ENCODE assay signal across 8 cellular contexts in genomic region chr1:39268906-39269305, GRCh38.
A peak's percentile ranks its signal among the peaks of the same experiment; 100 is the strongest.
DNase-seq lines count a peak whose midpoint lies in the region; ATAC-seq, FAIRE-seq and TF ChIP-seq lines count a peak whose summit lies in the region.

No MANE protein-coding gene starts in this region.

- H3K79me2 ChIP-seq in HepG2 (ENCODE audit: insufficient read depth, low read length), result peaks cover 7% of the 10 kb centered on the region
- H3K79me2 ChIP-seq in GM12878 (ENCODE audit: control insufficient read depth, insufficient read depth, low read length), result peaks cover 83% of the 10 kb centered on the region

- TF ChIP-seq EP300 in HepG2 (IDR thresholded peaks at IDR 0.05; ENCODE audit: low read depth in 2 of 2, low read length in 2 of 2), result no peak
- TF ChIP-seq EP300 in HepG2 (CRISPR knock-in tag; IDR thresholded peaks at IDR 0.05; ENCODE audit: borderline replicate concordance), result no peak
- no peak for TF ChIP-seq EP300 in GM12878 (IDR thresholded peaks at IDR 0.05; ENCODE audit: borderline replicate concordance in 1 of 2, control insufficient read depth in 1 of 2, low read depth in 2 of 2, low read length in 2 of 2)

- DNase-seq in right lobe of liver, result no peak
- DNase-seq in HepG2 (ENCODE audit: low spot score), result no peak
- no peak for DNase-seq in GM12878 (ENCODE audit: low read depth, low spot score)
- DNase-seq in medulla oblongata (ENCODE audit: extremely low spot score), result peak; percentile 27
- no peak for DNase-seq in uterus
- DNase-seq in stimulated activated CD4-positive, alpha-beta T cell treated with anti-CD3 and anti-CD28 coated beads, Interleukin-4, amount 100 ng/mL, for 4 hours, result no peak
- DNase-seq in activated CD4-positive, alpha-beta T cell treated with anti-CD3 and anti-CD28 coated beads, Interleukin-2, amount 50 U/mL, for 48 hours, result no peak
- DNase-seq in SK-N-DZ (ENCODE audit: low spot score), result no peak

- H3K9me3 ChIP-seq in right lobe of liver, result no peaks in the 10 kb centered on the region
- no peaks in the 10 kb centered on the region for H3K9me3 ChIP-seq in HepG2 (ENCODE audit: low read length)
- no peaks in the 10 kb centered on the region for H3K9me3 ChIP-seq in GM12878 (replicated peaks; ENCODE audit: control insufficient read depth, insufficient read depth, low read length)
- H3K9me3 ChIP-seq in uterus, result no peaks in the 10 kb centered on the region

- BruUV-seq in HepG2 (replicated peaks; lab: Mats Ljungman, UMichigan) (no TSS peak), GM12878 (replicated peaks; lab: Mats Ljungman, UMichigan) (no TSS peak)

- H3K27me3 ChIP-seq in right lobe of liver, result no peaks in the 10 kb centered on the region
- H3K27me3 ChIP-seq in HepG2 (ENCODE audit: control insufficient read depth in 1 of 2, insufficient read depth in 2 of 2, low read length in 2 of 2), result no peaks in the 10 kb centered on the region
- H3K27me3 ChIP-seq in GM12878 (replicated peaks in 1 of 2; ENCODE audit: control insufficient read depth in 2 of 2, insufficient read depth in 2 of 2, low read length in 1 of 2), result no peaks in the 10 kb centered on the region
- H3K27me3 ChIP-seq in uterus, result no peaks in the 10 kb centered on the region

- no peak for TF ChIP-seq CTCF in right lobe of liver (IDR thresholded peaks at IDR 0.05)
- TF ChIP-seq CTCF in HepG2 (CRISPR knock-in tag; IDR thresholded peaks at IDR 0.05), result no peak
- no peak for TF ChIP-seq CTCF in GM12878 (IDR thresholded peaks at IDR 0.05 in 2 of 3, conservative IDR thresholded peaks at IDR 0.05 in 1 of 3; ENCODE audit: control insufficient read depth in 2 of 3, extremely low read depth in 1 of 3, insufficient read depth in 1 of 3, low read depth in 3 of 3, low read length in 3 of 3)
- TF ChIP-seq CTCF in uterus (IDR thresholded peaks at IDR 0.05), result no peak

- CTCF ChIA-PET in HepG2 (lab: Yijun Ruan, JAX; ENCODE audit: low intra/inter-chr PET ratio, low total read pairs), result no interaction called here
- CTCF ChIA-PET in GM12878 (lab: Yijun Ruan, JAX), result interaction anchor here (0.6 to 25.0 kb wide), 11 partner anchors 9 to 270 kb away, joined by 3 to 918 read pairs (median 7); no protein-coding TSS in a partner anchor

- in situ Hi-C loops in HepG2 (cut with HindIII; ENCODE audit: extremely low pct_ligation_motif_present, low pct_unique_long_range_greater_than_20kb), result no loop called here
- in situ Hi-C loops in GM12878 (cut with MboI), result no loop called here

- no peak overlapping the region for H3K9ac ChIP-seq in HepG2 (ENCODE audit: insufficient read depth, low read depth, low read length)
- H3K9ac ChIP-seq in GM12878 (ENCODE audit: control insufficient read depth, insufficient read depth, low read length), result peak overlapping the region; percentile 49; the same call in 1 of the 2 replicates

- H3K27ac ChIP-seq in right lobe of liver (peak overlapping the region in 2 of 3 donors; percentile 24 to 42), HepG2 (ENCODE audit: extremely low read length, insufficient read depth, low read length) (no peak overlapping the region), GM12878 (ENCODE audit: control insufficient read depth, insufficient read depth) (peak overlapping the region; percentile 81), uterus (peak overlapping the region; percentile 90 to 96)

- FAIRE-seq in HepG2 (lab: Jason Lieb, UNC) (no peak), GM12878 (lab: Jason Lieb, UNC) (no peak)

- H4K20me1 ChIP-seq in HepG2 (ENCODE audit: insufficient read depth, low read length) (0 out of 2 replicates have a peak, but pooled peaks cover 6% of the 10 kb centered on the region), GM12878 (ENCODE audit: control insufficient read depth, insufficient read depth) (no peaks in the 10 kb centered on the region)

- H3K4me1 ChIP-seq in right lobe of liver (peaks cover 0 to 11% (median 6%) of the 10 kb centered on the region in 4 donors), HepG2 (ENCODE audit: insufficient read depth, low read length) (peaks cover 32% of the 10 kb centered on the region), GM12878 (ENCODE audit: control insufficient read depth, insufficient read depth, low read length) (peaks cover 56% of the 10 kb centered on the region), uterus (peaks cover 0 to 20% of the 10 kb centered on the region in 2 donors)

- no peak overlapping the region for H2AFZ ChIP-seq in HepG2 (ENCODE audit: low read length)
- H2AFZ ChIP-seq in GM12878 (ENCODE audit: control insufficient read depth, low read depth, low read length), result no peak overlapping the region

- H3K4me2 ChIP-seq in HepG2 (ENCODE audit: low read depth, low read length) (no peak overlapping the region), GM12878 (ENCODE audit: control insufficient read depth, insufficient read depth) (peak overlapping the region; percentile 89)

- RAD21 ChIA-PET in GM12878 (lab: Charles Lee; ENCODE audit: unreplicated experiment), result interaction anchor here (1.0 to 10.8 kb wide), 5 partner anchors 9 to 165 kb away, joined by 4 to 117 read pairs (median 12); no protein-coding TSS in a partner anchor

- WGBS in right lobe of liver (ENCODE audit: insufficient coverage, low coverage, low lambda C conversion rate, missing lambda C conversion rate), result 58% methylated on average over 5 of the region's 8 CpGs
- 92% methylated on average over 8 of the region's 8 CpGs for WGBS in HepG2 (ENCODE audit: low lambda C conversion rate)
- 14% methylated on average over 8 of the region's 8 CpGs for WGBS in GM12878 (ENCODE audit: insufficient coverage, insufficient replicate concordance, low lambda C conversion rate, missing lambda C conversion rate)

- no peak for ATAC-seq in right lobe of liver
- no peak for ATAC-seq in HepG2
- no peak for ATAC-seq in GM12878

- no peak for TF ChIP-seq RAD21 in HepG2 (CRISPR knock-in tag; IDR thresholded peaks at IDR 0.05)
- TF ChIP-seq RAD21 in GM12878 (IDR thresholded peaks at IDR 0.05; ENCODE audit: insufficient read depth, low read depth, low read length), result no peak

- TF ChIP-seq POLR2A in right lobe of liver (IDR thresholded peaks at IDR 0.05) (no peak), HepG2 (IDR thresholded peaks at IDR 0.05; ENCODE audit: insufficient read depth in 1 of 2, low read depth in 2 of 2, low read length in 2 of 2) (no peak), GM12878 (IDR thresholded peaks at IDR 0.05; ENCODE audit: low read depth, low read length) (no peak), uterus (IDR thresholded peaks at IDR 0.05) (no peak)

- H3K4me3 ChIP-seq in right lobe of liver (no peak overlapping the region), HepG2 (replicated peaks in 1 of 3; ENCODE audit: insufficient read depth in 1 of 3, low read depth in 2 of 3, low read length in 3 of 3) (no peak overlapping the region), GM12878 (peak overlapping the region; percentile 57), uterus (peak overlapping the region; percentile 22 to 35)

- POLR2A ChIA-PET in HepG2 (lab: Yijun Ruan, JAX), result no interaction called here
- POLR2A ChIA-PET in GM12878 (lab: Charles Lee), result interaction anchor here (0.6 to 2.6 kb wide), 8 partner anchors 13 to 290 kb away, joined by 3 to 14 read pairs (median 6); no protein-coding TSS in a partner anchor

- SMC1A ChIA-PET in GM12878 (lab: Charles Lee; ENCODE audit: uncharacterized antibody, unreplicated experiment), result interaction anchor here (0.8 to 13.9 kb wide), 17 partner anchors 9 to 165 kb away, joined by 3 to 155 read pairs (median 5); no protein-coding TSS in a partner anchor

- intact Hi-C loops in right lobe of liver (cut with DNase I), result no loop called here
- intact Hi-C loops in HepG2 (cut with micrococcal nuclease; ENCODE audit: unreplicated experiment), result no loop called here
- intact Hi-C loops in GM12878 (cut with micrococcal nuclease; ENCODE audit: unreplicated experiment), result no loop called here
- intact Hi-C loops in uterus (cut with DNase I; ENCODE audit: low total_unique reads), result no loop called here

- H3K36me3 ChIP-seq in right lobe of liver, result no peaks in the 10 kb centered on the region
- H3K36me3 ChIP-seq in HepG2 (replicated peaks in 1 of 2; ENCODE audit: control insufficient read depth in 1 of 2, insufficient read depth in 2 of 2, low read length in 2 of 2), result peaks cover 2 to 5% of the 10 kb centered on the region in 2 experiments; a peak in 2 of 5 replicates
- peaks cover 2 to 15% of the 10 kb centered on the region in 2 experiments; a peak in 3 of 4 replicates for H3K36me3 ChIP-seq in GM12878 (ENCODE audit: control insufficient read depth in 2 of 2, insufficient read depth in 2 of 2, low read length in 1 of 2)
- no peaks in the 10 kb centered on the region for H3K36me3 ChIP-seq in uterus

TF ChIP-seq in HepG2, 621 proteins besides CTCF, POLR2A, EP300 and RAD21 (continues in another document):
- TF ChIP-seq RFX3 (CRISPR knock-in tag; IDR thresholded peaks at IDR 0.05) (no peak), ZNF691 (CRISPR knock-in tag; IDR thresholded peaks at IDR 0.05; ENCODE audit: borderline replicate concordance, low read depth) (no peak)

TF ChIP-seq in GM12878, 131 proteins besides CTCF, POLR2A, EP300 and RAD21:
- no peak for TF ChIP-seq ZBTB40 (IDR thresholded peaks at IDR 0.05; ENCODE audit: borderline replicate concordance)
- TF ChIP-seq EED (IDR thresholded peaks at IDR 0.05; ENCODE audit: low read depth), result 0 out of 2 replicates have a peak, but pooled peaks have one; percentile 30

Comparison
In these comparisons a context has a peak if more than half of its experiments do, and no peak if none do; other contexts are left out.
1. H3K4me3 ChIP-seq: peak in GM12878 (single experiment) and uterus (2 of 2); none in right lobe of liver (0 of 3) and HepG2 (0 of 3).